ENCODE assay signal across 24 cellular contexts in genomic region chr3:10530241-10530640, GRCh38. TPM values are rescaled to one million over a fixed set of nuclear protein-coding genes. Genes with fewer than 3 reads are reported as not detected.
DNase-seq lines count a peak whose midpoint lies in the region; ATAC-seq, FAIRE-seq and TF ChIP-seq lines count a peak whose summit lies in the region.
"Had no signal": no experiment of that assay in that cellular context is flagged by ENCODE, and none has a peak within 500 bp of the region (broad histone marks: within the 10 kb centered on the region; RNA-seq: fewer than 3 reads in every experiment).

No MANE protein-coding gene starts in this region.

- H3K27ac ChIP-seq in H1 (ENCODE audit: low read depth, low read length) (no peak overlapping the region), neural progenitor cell (no peak overlapping the region), testis (no peak overlapping the region)
- H3K27ac ChIP-seq: RWPE1 had no signal

- POLR2A ChIA-PET in H1 (lab: Charles Lee; ENCODE audit: partially characterized antibody) = no interaction called here

- H2AK5ac ChIP-seq in H1 (ENCODE audit: low read depth, low read length) = no peak overlapping the region

- no peak overlapping the region for H4K91ac ChIP-seq in H1 (replicated peaks; ENCODE audit: insufficient read length, low read length)

- H3K4me1 ChIP-seq in H1 (replicated peaks in 1 of 4; ENCODE audit: control insufficient read depth in 3 of 4, insufficient read depth in 4 of 4, low read length in 3 of 4) (no peaks in the 10 kb centered on the region), neural progenitor cell (peaks cover 12% of the 10 kb centered on the region), testis (no peaks in the 10 kb centered on the region)

- H3K4me3 Mint-ChIP-seq in activated CD8-positive, alpha-beta memory T cell treated with anti-CD3 and anti-CD28 coated beads, Interleukin-2, amount 10 ng/mL, durations not matched to agents 7 days and 5 days = no peak overlapping the region
- H3K4me3 Mint-ChIP-seq in neural progenitor cell = no peak overlapping the region

- H3K27ac Mint-ChIP-seq in activated CD8-positive, alpha-beta memory T cell treated with anti-CD3 and anti-CD28 coated beads, Interleukin-2, amount 10 ng/mL, durations not matched to agents 7 days and 5 days = no peak overlapping the region
- H3K27ac Mint-ChIP-seq in neural progenitor cell = no peak overlapping the region

- no peak overlapping the region for H3K4me3 ChIP-seq in H1 (ENCODE audit: extremely low read depth in 1 of 4, insufficient read depth in 2 of 4, low read depth in 3 of 4, low read length in 4 of 4)
- no peak overlapping the region for H3K4me3 ChIP-seq in neural progenitor cell
- H3K4me3 ChIP-seq in testis = no peak overlapping the region

- no peaks in the 10 kb centered on the region for H3K9me3 ChIP-seq in H1 (ENCODE audit: insufficient read depth in 2 of 2, low read depth in 1 of 2, low read length in 1 of 2)
- H3K9me3 ChIP-seq in neural progenitor cell (ENCODE audit: low read depth) = no peaks in the 10 kb centered on the region
- no peaks in the 10 kb centered on the region for H3K9me3 ChIP-seq in testis

- H3K9me3 Mint-ChIP-seq in activated CD8-positive, alpha-beta memory T cell treated with anti-CD3 and anti-CD28 coated beads, Interleukin-2, amount 10 ng/mL, durations not matched to agents 7 days and 5 days (ENCODE audit: low read depth) = no peaks in the 10 kb centered on the region
- H3K9me3 Mint-ChIP-seq in neural progenitor cell = no peaks in the 10 kb centered on the region

- ATAC-seq in activated CD8-positive, alpha-beta memory T cell treated with anti-CD3 and anti-CD28 coated beads, Interleukin-2, amount 10 ng/mL, durations not matched to agents 7 days and 5 days = no peak
- no peak for ATAC-seq in GM21723 (IDR thresholded peaks at IDR 0.05; ENCODE audit: unreplicated experiment)
- ATAC-seq: Panc1 had no signal

- no peaks in the 10 kb centered on the region for H3K79me1 ChIP-seq in H1 (ENCODE audit: low read depth, low read length)

- no peak for TF ChIP-seq POLR2A in H1 (IDR thresholded peaks at IDR 0.05; ENCODE audit: control extremely low read depth in 1 of 2, low read depth in 2 of 2, low read length in 2 of 2)
- no peak for TF ChIP-seq POLR2A in testis (IDR thresholded peaks at IDR 0.05)

- H4K5ac ChIP-seq in H1 (ENCODE audit: insufficient read length, low read depth, low read length) = no peak overlapping the region

- H3K14ac ChIP-seq in H1 (ENCODE audit: insufficient read length) = no peak overlapping the region

- H3K79me2 ChIP-seq in H1 (ENCODE audit: control insufficient read depth in 1 of 2, insufficient read depth in 2 of 2, low read length in 2 of 2) = no peaks in the 10 kb centered on the region
- H3K79me2 ChIP-seq in neural progenitor cell (ENCODE audit: low read depth) = no peaks in the 10 kb centered on the region

- H4K20me1 ChIP-seq in H1 (replicated peaks in 1 of 2; ENCODE audit: control insufficient read depth in 1 of 2, insufficient read depth in 2 of 2, low read length in 2 of 2) (no peaks in the 10 kb centered on the region), neural progenitor cell (ENCODE audit: low read depth) (no peaks in the 10 kb centered on the region)

- intact Hi-C loops in testis (cut with DNase I; ENCODE audit: low total_unique reads) = no loop called here

- no peaks in the 10 kb centered on the region for H3K4me1 Mint-ChIP-seq in activated CD8-positive, alpha-beta memory T cell treated with anti-CD3 and anti-CD28 coated beads, Interleukin-2, amount 10 ng/mL, durations not matched to agents 7 days and 5 days
- peaks cover 3% of the 10 kb centered on the region for H3K4me1 Mint-ChIP-seq in neural progenitor cell

- no peak overlapping the region for H2BK5ac ChIP-seq in H1 (ENCODE audit: low read depth, low read length)

- TF ChIP-seq RAD21 in H1 (IDR thresholded peaks at IDR 0.05 in 1 of 2, conservative IDR thresholded peaks at IDR 0.05 in 1 of 2; ENCODE audit: low read depth in 2 of 2, low read length in 2 of 2) = no peak

- no peak overlapping the region for H2BK15ac ChIP-seq in H1 (ENCODE audit: low read length)

- no peaks in the 10 kb centered on the region for H3K27me3 ChIP-seq in H1 (replicated peaks in 1 of 4; ENCODE audit: control insufficient read depth in 3 of 4, extremely low read depth in 1 of 4, insufficient read depth in 3 of 4, low read length in 3 of 4)
- H3K27me3 ChIP-seq in neural progenitor cell = peaks cover 6% of the 10 kb centered on the region
- no peaks in the 10 kb centered on the region for H3K27me3 ChIP-seq in testis

- WGBS in H1 (ENCODE audit: extremely low coverage in 1 of 2, insufficient coverage in 1 of 2, insufficient read length in 1 of 2, insufficient replicate concordance in 2 of 2, low coverage in 1 of 2, low lambda C conversion rate in 2 of 2, missing lambda C conversion rate in 1 of 2), 2 experiments = 93% methylated on average over 12 of the region's 13 CpGs; no CpG with 5 or more reads in 1 of the 2 experiments
- WGBS in testis, 2 donors = 79 to 80% methylated on average over 13 of the region's 13 CpGs

- H3K4me2 ChIP-seq in H1 (ENCODE audit: insufficient read depth in 1 of 2, low read depth in 2 of 2, low read length in 2 of 2) (no peak overlapping the region), neural progenitor cell (peak overlapping the region; percentile 38)

- no peak overlapping the region for H3K18ac ChIP-seq in H1 (ENCODE audit: extremely low read depth, low read length)

- DNase-seq in activated CD8-positive, alpha-beta memory T cell treated with anti-CD3 and anti-CD28 coated beads, Interleukin-2, amount 10 ng/mL, durations not matched to agents 7 days and 5 days = peak; percentile 26
- DNase-seq in activated CD8-positive, alpha-beta memory T cell treated with anti-CD3 and anti-CD28 coated beads, Interleukin-2, amount 50 U/mL, for 4 hours = no peak
- DNase-seq in H1 (ENCODE audit: low read depth in 1 of 2, low spot score in 2 of 2) = peak in 1 of 2 experiments; percentile 29
- no peak for DNase-seq in neural progenitor cell (ENCODE audit: low spot score)
- DNase-seq in testis = peak; percentile 4
- no peak for DNase-seq in MV-4-11 (lab: John Stamatoyannopoulos, UW)
- no peak for DNase-seq in SIG-M5 (lab: John Stamatoyannopoulos, UW)
- DNase-seq: 8988T, Calu3, DND-41, GOT3, HCEC 1CT, KBM-7, NCI-H2029 treated with DMSO at 0.1 percent for 48 hours, NCI-H510A, NCI-H69, SHP77 had no signal

- H2BK120ac ChIP-seq in H1 (replicated peaks; ENCODE audit: low read depth, low read length) = no peak overlapping the region

- TF ChIP-seq CTCF in H1 (IDR thresholded peaks at IDR 0.05; ENCODE audit: control extremely low read depth in 1 of 3, insufficient read depth in 1 of 3, low read depth in 1 of 3, low read length in 3 of 3) = no peak
- TF ChIP-seq CTCF in neural progenitor cell (IDR thresholded peaks at IDR 0.05) = no peak
- TF ChIP-seq CTCF in testis (IDR thresholded peaks at IDR 0.05) = no peak

- H2BK12ac ChIP-seq in H1 (ENCODE audit: low read depth, low read length) = no peak overlapping the region

- no peaks in the 10 kb centered on the region for H3K23me2 ChIP-seq in H1 (ENCODE audit: low read depth, low read length)

- no peak for TF ChIP-seq EP300 in H1 (IDR thresholded peaks at IDR 0.05; ENCODE audit: borderline replicate concordance in 1 of 2, low read depth in 2 of 2, low read length in 2 of 2)

- H3K36me3 ChIP-seq in H1 (ENCODE audit: control insufficient read depth in 2 of 4, insufficient read depth in 4 of 4, low read length in 3 of 4) (no peaks in the 10 kb centered on the region), neural progenitor cell (no peaks in the 10 kb centered on the region), testis (ENCODE audit: low read depth, missing control alignments) (no peaks in the 10 kb centered on the region)

- H3K4ac ChIP-seq in H1 (replicated peaks; ENCODE audit: insufficient read length, low read depth, low read length) = no peak overlapping the region

- H3K9ac ChIP-seq in H1 (replicated peaks in 1 of 4; ENCODE audit: extremely low read depth in 1 of 4, low read depth in 3 of 4, low read length in 3 of 4) (no peak overlapping the region), neural progenitor cell (no peak overlapping the region)

- peak overlapping the region; percentile 60; the same call in 1 of the 2 replicates for H2AFZ ChIP-seq in H1 (ENCODE audit: low read length)
- H2AFZ ChIP-seq in neural progenitor cell (replicated peaks) = peak overlapping the region; percentile 82

- no peak overlapping the region for H3K56ac ChIP-seq in H1 (replicated peaks; ENCODE audit: insufficient read length, low read depth, low read length)

- no peak for FAIRE-seq in H1 (lab: Jason Lieb, UNC)
- FAIRE-seq: GM12892 had no signal

- no peak overlapping the region for H4K8ac ChIP-seq in H1 (ENCODE audit: extremely low read depth, insufficient read depth, low read length)

- peaks cover 8% of the 10 kb centered on the region for H3K27me3 Mint-ChIP-seq in activated CD8-positive, alpha-beta memory T cell treated with anti-CD3 and anti-CD28 coated beads, Interleukin-2, amount 10 ng/mL, durations not matched to agents 7 days and 5 days
- H3K27me3 Mint-ChIP-seq in neural progenitor cell (ENCODE audit: insufficient read depth, low read depth) = no peaks in the 10 kb centered on the region

- no peaks in the 10 kb centered on the region for H3K36me3 Mint-ChIP-seq in activated CD8-positive, alpha-beta memory T cell treated with anti-CD3 and anti-CD28 coated beads, Interleukin-2, amount 10 ng/mL, durations not matched to agents 7 days and 5 days
- no peaks in the 10 kb centered on the region for H3K36me3 Mint-ChIP-seq in neural progenitor cell

- CTCF ChIA-PET in activated CD8-positive, alpha-beta memory T cell treated with anti-CD3 and anti-CD28 coated beads, Interleukin-2, amount 10 ng/mL, durations not matched to agents 7 days and 5 days (lab: Charles Lee) = interaction anchor here (0.6 kb wide), 1 partner anchor 1175 kb away, joined by 4 read pairs; no protein-coding TSS in a partner anchor
- CTCF ChIA-PET in H1 (lab: Charles Lee; ENCODE audit: partially characterized antibody) = interaction anchor here (0.7 to 1.6 kb wide), 3 partner anchors 12 to 266 kb away, joined by 3 read pairs; no protein-coding TSS in a partner anchor

- no peak overlapping the region for H2BK20ac ChIP-seq in H1 (ENCODE audit: low read length)

- no peaks in the 10 kb centered on the region for H3F3A ChIP-seq in neural progenitor cell (ENCODE audit: low read depth)

- H3K23ac ChIP-seq in H1 (ENCODE audit: insufficient read length) = no peak overlapping the region

RNA-seq across cellular contexts. Expression of gene ATP2B2, which starts 24.9 kb away (rescaled TPM):
- total RNA-seq in activated CD8-positive, alpha-beta memory T cell treated with anti-CD3 and anti-CD28 coated beads, Interleukin-2, amount 10 ng/mL, durations not matched to agents 7 days and 5 days = not detected
- 0.61 and 1.2 TPM in 2 replicates for total RNA-seq in H1 (2021; fragmentation: NEBNext Ultra II Directional; extraction: Animal tissue kit (Norgen Biotek cat#: 25700))
- 0.14 and 0.20 TPM in 2 replicates for polyA plus RNA-seq in H1 (2011; rRNA removed)
- polyA plus RNA-seq in H1 (2011; cell fraction: cytosol; rRNA removed) = 0.17 TPM
- polyA plus RNA-seq in H1 (2011; cell fraction: nucleus; rRNA removed) = 0.53 TPM
- 0.08 to 0.39 TPM (median 0.32 TPM) in 4 replicates for polyA plus RNA-seq in H1 (2012, experiment 1 of 2)
- 0.16 TPM for polyA plus RNA-seq in H1 (2012, experiment 2 of 2)
- 0.47 TPM for polyA plus RNA-seq in H1 (2013, experiment 1 of 2)
- 0.31 TPM for polyA plus RNA-seq in H1 (2013, experiment 2 of 2)
- polyA minus RNA-seq in H1 (2011; rRNA and poly(A)+ RNA removed) = 0.38 and 0.41 TPM in 2 replicates
- 0.22 TPM for polyA minus RNA-seq in H1 (2011; cell fraction: cytosol; rRNA and poly(A)+ RNA removed)
- 0.70 TPM for polyA minus RNA-seq in H1 (2011; cell fraction: nucleus; rRNA and poly(A)+ RNA removed)
- total RNA-seq in neural progenitor cell (ENCODE audit: low replicate concordance) = 0.03 TPM in 1 of 2 replicates, not detected in the other
- total RNA-seq in testis = 1 to 10 TPM; 1.8 to 2.9 TPM
- 1.1 TPM for polyA plus RNA-seq in testis (ENCODE audit: insufficient read depth, low read depth, low replicate concordance)
- total RNA-seq: Calu3, LHCN-M2, MCF 10A had no signal
- polyA plus RNA-seq: BJ had no signal

Comparison
In these comparisons a context has a peak if more than half of its experiments do, and no peak if none do; other contexts are left out.
1. DNase-seq: peak in activated CD8-positive, alpha-beta memory T cell treated with anti-CD3 and anti-CD28 coated beads, Interleukin-2, amount 10 ng/mL, durations not matched to agents 7 days and 5 days (single experiment) and testis (single experiment); none in activated CD8-positive, alpha-beta memory T cell treated with anti-CD3 and anti-CD28 coated beads, Interleukin-2, amount 50 U/mL, for 4 hours (single experiment), neural progenitor cell (single experiment), MV-4-11 (single experiment) and SIG-M5 (single experiment).